In the genomic region with DNA sequence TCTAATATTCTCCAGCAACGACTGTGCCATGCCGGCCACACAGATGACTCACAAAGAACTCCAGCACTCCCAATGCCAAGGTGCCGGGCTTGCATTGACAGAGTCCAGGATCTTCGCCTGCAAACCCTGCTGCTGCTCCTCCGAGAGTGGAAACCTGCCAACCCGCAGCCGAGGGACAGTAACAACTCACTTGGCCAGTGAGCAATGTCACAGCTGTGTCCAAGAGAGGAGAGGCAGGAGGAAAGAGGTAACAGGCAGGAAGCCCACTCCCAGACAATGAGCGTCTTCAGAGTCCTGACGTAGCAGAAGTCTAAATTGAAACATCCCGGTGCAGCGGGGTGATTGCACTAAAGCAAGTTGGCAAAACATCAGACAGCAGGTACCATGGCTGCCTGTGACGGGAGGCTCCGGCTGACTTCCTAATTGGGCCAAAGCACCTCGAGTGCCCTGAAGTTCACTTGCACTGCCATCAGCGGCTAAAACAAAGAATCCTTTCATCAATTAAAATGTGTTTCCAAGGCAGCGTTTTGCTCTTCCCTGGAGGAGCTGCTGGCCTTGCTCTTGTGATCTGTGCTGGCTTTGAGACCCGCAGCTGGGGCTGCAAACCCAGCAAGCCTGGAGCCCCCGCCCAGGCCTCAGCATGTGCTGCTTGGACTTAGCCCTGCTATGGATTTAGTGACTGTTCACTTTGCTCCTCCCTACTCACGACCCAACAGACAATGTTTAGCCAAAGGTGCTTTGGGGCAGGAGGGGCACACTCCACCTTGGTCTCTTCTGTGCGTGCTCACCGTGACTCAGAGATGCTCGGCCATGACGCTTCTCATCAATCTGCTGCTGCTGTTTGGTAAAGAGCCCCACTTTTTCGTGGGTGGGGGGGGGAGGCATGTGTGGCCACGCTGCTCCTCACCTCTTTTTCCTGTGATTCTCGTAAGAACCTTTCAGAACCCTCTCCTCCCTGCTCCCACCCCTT, we compare ENCODE assay signal across 15 cellular contexts. TPM values are rescaled to one million over a fixed set of nuclear protein-coding genes. Genes with fewer than 3 reads are reported as not detected.
DNase-seq lines count a peak whose midpoint lies in the region; ATAC-seq and TF ChIP-seq lines count a peak whose summit lies in the region.
"Had no signal": no experiment of that assay in that cellular context is flagged by ENCODE, and none has a peak within 500 bp of the region (broad histone marks: within the 10 kb centered on the region; RNA-seq: fewer than 3 reads in every experiment).

No MANE protein-coding gene starts in this region.

- in situ Hi-C loops in brain microvascular endothelial cell (cut with HindIII; ENCODE audit: low pct_ligation_motif_present, low sequenced_read_pairs) = no loop called here

- ATAC-seq in GM19455 (IDR thresholded peaks at IDR 0.05; ENCODE audit: unreplicated experiment) = no peak
- ATAC-seq: natural killer cell had no signal

- H3K9me3 ChIP-seq in MG63 (no peaks in the 10 kb centered on the region), hepatocyte (ENCODE audit: low read depth) (no peaks in the 10 kb centered on the region), skeletal muscle satellite cell (replicated peaks; ENCODE audit: low read length) (no peaks in the 10 kb centered on the region)
- H3K9me3 ChIP-seq: suprapubic skin had no signal

- no peak overlapping the region for H2AFZ ChIP-seq in hepatocyte

- no peak overlapping the region for H3K4me3 Mint-ChIP-seq in activated CD4-positive, alpha-beta T cell treated with anti-CD3 and anti-CD28 coated beads, Interleukin-2, amount 10 ng/mL, durations not matched to agents 24 days and 14 days
- H3K4me3 Mint-ChIP-seq: activated naive CD4-positive, alpha-beta T cell treated with anti-CD3 and anti-CD28 coated beads, Interleukin-2, amount 10 ng/mL, durations not matched to agents 7 days and 5 days; IgD-negative memory B cell; natural killer cell had no signal

- TF ChIP-seq CTCF in brain microvascular endothelial cell (IDR thresholded peaks at IDR 0.05; ENCODE audit: low read depth, low read length, missing control alignments) (no peak), hepatocyte (IDR thresholded peaks at IDR 0.05; ENCODE audit: poor library complexity) (no peak)

- no peaks in the 10 kb centered on the region for H3K27me3 Mint-ChIP-seq in activated CD4-positive, alpha-beta T cell treated with anti-CD3 and anti-CD28 coated beads, Interleukin-2, amount 10 ng/mL, durations not matched to agents 24 days and 14 days
- H3K27me3 Mint-ChIP-seq: activated naive CD4-positive, alpha-beta T cell treated with anti-CD3 and anti-CD28 coated beads, Interleukin-2, amount 10 ng/mL, durations not matched to agents 7 days and 5 days had no signal

- H3K27ac Mint-ChIP-seq in activated CD4-positive, alpha-beta T cell treated with anti-CD3 and anti-CD28 coated beads, Interleukin-2, amount 10 ng/mL, durations not matched to agents 24 days and 14 days = no peak overlapping the region
- H3K27ac Mint-ChIP-seq: activated naive CD4-positive, alpha-beta T cell treated with anti-CD3 and anti-CD28 coated beads, Interleukin-2, amount 10 ng/mL, durations not matched to agents 7 days and 5 days; IgD-negative memory B cell; natural killer cell had no signal

- H3K4me1 ChIP-seq in hepatocyte (ENCODE audit: insufficient read depth) = peaks cover 3% of the 10 kb centered on the region
- H3K4me1 ChIP-seq in skeletal muscle satellite cell (ENCODE audit: control insufficient read depth, insufficient read depth, low read length) = peaks cover 7% of the 10 kb centered on the region

- H3K79me2 ChIP-seq in hepatocyte = no peaks in the 10 kb centered on the region

- no peaks in the 10 kb centered on the region for H4K20me1 ChIP-seq in hepatocyte (ENCODE audit: insufficient read depth, poor library complexity, severe bottlenecking)

- intact Hi-C loops in activated CD4-positive, alpha-beta T cell treated with anti-CD3 and anti-CD28 coated beads, Interleukin-2, amount 10 ng/mL, durations not matched to agents 24 days and 14 days (cut with micrococcal nuclease) = no loop called here

- WGBS in hepatocyte (ENCODE audit: low lambda C conversion rate, missing lambda C conversion rate) = 78% methylated on average over 26 of the region's 26 CpGs

- H3K4me2 ChIP-seq in hepatocyte (no peak overlapping the region), skeletal muscle satellite cell (ENCODE audit: low read length) (peak overlapping the region; percentile 44)

- no peak overlapping the region for H3K9ac ChIP-seq in skeletal muscle satellite cell (ENCODE audit: low read depth, low read length)

- H3K36me3 ChIP-seq in MG63 (peaks cover 10% of the 10 kb centered on the region), brain microvascular endothelial cell (replicated peaks) (peaks cover 2% of the 10 kb centered on the region), hepatocyte (replicated peaks; ENCODE audit: insufficient read depth, low read depth) (no peaks in the 10 kb centered on the region), skeletal muscle satellite cell (ENCODE audit: insufficient read depth, low read length) (peaks cover 16% of the 10 kb centered on the region)

- H3K4me3 ChIP-seq in MG63 (no peak overlapping the region), brain microvascular endothelial cell (ENCODE audit: low read depth, low read length) (peak overlapping the region; percentile 9), hepatocyte (no peak overlapping the region), skeletal muscle satellite cell (ENCODE audit: low read length) (no peak overlapping the region)
- H3K4me3 ChIP-seq: suprapubic skin had no signal

- no peaks in the 10 kb centered on the region for H3K27me3 ChIP-seq in MG63
- H3K27me3 ChIP-seq in brain microvascular endothelial cell (replicated peaks) = no peaks in the 10 kb centered on the region
- no peaks in the 10 kb centered on the region for H3K27me3 ChIP-seq in hepatocyte
- no peaks in the 10 kb centered on the region for H3K27me3 ChIP-seq in skeletal muscle satellite cell (ENCODE audit: control insufficient read depth, insufficient read depth, low read length)
- H3K27me3 ChIP-seq: suprapubic skin had no signal

- H3K9me2 ChIP-seq in hepatocyte (replicated peaks; ENCODE audit: insufficient read depth) = no peaks in the 10 kb centered on the region

- H3K4me1 Mint-ChIP-seq in activated CD4-positive, alpha-beta T cell treated with anti-CD3 and anti-CD28 coated beads, Interleukin-2, amount 10 ng/mL, durations not matched to agents 24 days and 14 days = no peaks in the 10 kb centered on the region
- H3K4me1 Mint-ChIP-seq: activated naive CD4-positive, alpha-beta T cell treated with anti-CD3 and anti-CD28 coated beads, Interleukin-2, amount 10 ng/mL, durations not matched to agents 7 days and 5 days; IgD-negative memory B cell; natural killer cell had no signal

- DNase-seq in MG63 (peak; percentile 35), brain microvascular endothelial cell (no peak), hepatocyte (ENCODE audit: low spot score) (peak; percentile 30)
- no peak for DNase-seq in activated CD8-positive, alpha-beta memory T cell treated with anti-CD3 and anti-CD28 coated beads, Interleukin-2, amount 50 U/mL, for 48 hours
- no peak for DNase-seq in activated CD4-positive, alpha-beta T cell treated with anti-CD3 and anti-CD28 coated beads, Interleukin-2, amount 10 ng/mL, durations not matched to agents 24 days and 14 days
- DNase-seq: activated CD4-positive, alpha-beta T cell treated with anti-CD3 and anti-CD28 coated beads for 4 hours; activated naive CD4-positive, alpha-beta T cell treated with anti-CD3 and anti-CD28 coated beads, Interleukin-2, amount 10 ng/mL, durations not matched to agents 7 days and 5 days; effector CD4-positive, alpha-beta T cell; natural killer cell; NCI-H226; stimulated activated CD4-positive, alpha-beta T cell treated with anti-CD3 and anti-CD28 coated beads, Interleukin-4, amount 100 ng/mL, for 24 hours had no signal

- peaks cover 3% of the 10 kb centered on the region for H3K9me3 Mint-ChIP-seq in activated CD4-positive, alpha-beta T cell treated with anti-CD3 and anti-CD28 coated beads, Interleukin-2, amount 10 ng/mL, durations not matched to agents 24 days and 14 days

- H3K27ac ChIP-seq in brain microvascular endothelial cell (no peak overlapping the region), hepatocyte (no peak overlapping the region)
- H3K27ac ChIP-seq: suprapubic skin had no signal

- H3K36me3 Mint-ChIP-seq in activated CD4-positive, alpha-beta T cell treated with anti-CD3 and anti-CD28 coated beads, Interleukin-2, amount 10 ng/mL, durations not matched to agents 24 days and 14 days (ENCODE audit: low read depth) = peaks cover 31% of the 10 kb centered on the region

RNA-seq across cellular contexts. Expression of gene DCTD, which starts 36.5 kb away (rescaled TPM):
- total RNA-seq in MG63 (2014; rRNA removed; shearing (Covaris generic); ENCODE audit: low replicate concordance) = 119 and 137 TPM in 2 replicates
- total RNA-seq in hepatocyte = 86.0 and 92.6 TPM in 2 replicates
- polyA plus RNA-seq in hepatocyte = 92.4 and 94.8 TPM in 2 replicates
- total RNA-seq in skeletal muscle satellite cell (2012; rRNA removed) = 81.1 and 83.0 TPM in 2 replicates
- 125 and 129 TPM in 2 replicates for total RNA-seq in activated CD4-positive, alpha-beta T cell treated with anti-CD3 and anti-CD28 coated beads, Interleukin-2, amount 10 ng/mL, durations not matched to agents 24 days and 14 days

Comparison
In these comparisons a context has a peak if more than half of its experiments do, and no peak if none do; other contexts are left out.
1. DNase-seq: peak in MG63 (single experiment) and hepatocyte (single experiment); none in brain microvascular endothelial cell (single experiment), activated CD8-positive, alpha-beta memory T cell treated with anti-CD3 and anti-CD28 coated beads, Interleukin-2, amount 50 U/mL, for 48 hours (single experiment) and activated CD4-positive, alpha-beta T cell treated with anti-CD3 and anti-CD28 coated beads, Interleukin-2, amount 10 ng/mL, durations not matched to agents 24 days and 14 days (single experiment).